12 cellular contexts compared by ENCODE assay signal in the genomic region with DNA sequence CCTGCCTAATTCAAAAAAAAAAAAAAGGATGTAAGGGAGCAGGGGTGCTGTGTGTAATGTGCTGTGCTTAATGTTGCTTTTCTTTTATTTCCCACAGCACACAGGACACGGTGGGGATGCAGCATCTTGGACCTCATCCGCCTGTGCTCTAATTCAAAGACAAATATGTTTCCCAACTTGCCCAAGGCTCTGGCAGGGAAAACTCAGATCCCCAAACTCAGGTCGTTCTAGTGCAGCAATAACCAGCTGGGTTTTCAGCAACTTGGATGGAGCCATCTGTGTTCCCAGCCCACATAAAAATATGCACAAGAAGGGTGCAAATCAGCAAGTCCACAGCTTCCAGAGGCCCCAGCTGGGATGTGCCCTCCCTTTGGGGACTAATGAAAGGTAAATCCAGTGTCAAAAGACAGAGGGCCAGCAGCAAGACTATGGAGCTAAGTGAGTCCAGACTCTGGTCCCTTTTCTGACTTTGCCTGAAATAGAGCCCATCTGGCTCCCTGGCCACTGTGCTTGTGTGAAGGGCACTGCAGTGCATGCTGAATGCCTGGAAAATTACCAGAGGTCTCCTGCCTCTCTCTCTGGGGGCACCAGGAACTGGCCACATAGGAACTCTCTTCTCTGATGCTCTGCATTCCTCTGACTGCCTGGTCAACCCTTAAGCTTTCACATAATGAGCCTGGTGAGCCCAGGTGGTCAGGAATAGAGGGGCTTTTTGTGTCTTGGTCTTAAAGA.
DNase-seq lines count a peak whose midpoint lies in the region; ATAC-seq and TF ChIP-seq lines count a peak whose summit lies in the region.
"Had no signal": no experiment of that assay in that cellular context is flagged by ENCODE, and none has a peak within 500 bp of the region (broad histone marks: within the 10 kb centered on the region; RNA-seq: fewer than 3 reads in every experiment).

No MANE protein-coding gene starts in this region.

- ATAC-seq in Right ventricle myocardium superior (ENCODE audit: poor library complexity) = peak; percentile 14
- ATAC-seq in HG02981 (IDR thresholded peaks at IDR 0.05; ENCODE audit: unreplicated experiment) = no peak
- ATAC-seq: left lobe of liver had no signal

- intact Hi-C loops in Right ventricle myocardium superior (cut with DNase I) (no loop called here), esophagus squamous epithelium (cut with DNase I) (no loop called here)

- 27 to 48% methylated on average over 3 of the region's 3 CpGs for WGBS in esophagus squamous epithelium, 2 donors

- no peak overlapping the region for H3K4me3 ChIP-seq in esophagus squamous epithelium

- peak overlapping the region in 2 of 4 donors; percentile 3 to 10 for H3K27ac ChIP-seq in esophagus squamous epithelium
- H3K27ac ChIP-seq: parathyroid adenoma had no signal

- H3K9me3 ChIP-seq in esophagus squamous epithelium = no peaks in the 10 kb centered on the region

- no peak for TF ChIP-seq CTCF in esophagus squamous epithelium (IDR thresholded peaks at IDR 0.05)

- peaks cover 0 to 39% (median 0%) of the 10 kb centered on the region in 4 donors for H3K27me3 ChIP-seq in esophagus squamous epithelium

- TF ChIP-seq POLR2A in esophagus squamous epithelium (IDR thresholded peaks at IDR 0.05) = no peak

- DNase-seq in ELR (ENCODE audit: low read depth) = peak; percentile 26
- DNase-seq in NCI-H524 (lab: John Stamatoyannopoulos, UW) = peak; percentile 56 to 83
- no peak for DNase-seq in Right ventricle myocardium superior
- peak; percentile 38 for DNase-seq in pons (ENCODE audit: low spot score)
- no peak for DNase-seq in esophagus squamous epithelium (lab: John Stamatoyannopoulos, UW)
- no peak for DNase-seq in activated CD4-positive, CD25-positive, alpha-beta regulatory T cell (lab: John Stamatoyannopoulos, UW)
- no peak for DNase-seq in OCI-M2 (lab: John Stamatoyannopoulos, UW; ENCODE audit: unreplicated experiment)
- DNase-seq: MM.1S, SIG-M5 had no signal

- peaks cover 4 to 35% (median 11%) of the 10 kb centered on the region in 3 donors for H3K4me1 ChIP-seq in esophagus squamous epithelium
- H3K4me1 ChIP-seq: parathyroid adenoma had no signal

- H3K36me3 ChIP-seq in esophagus squamous epithelium = no peaks in the 10 kb centered on the region

Comparison
In these comparisons a context has a peak if more than half of its experiments do, and no peak if none do; other contexts are left out.
1. DNase-seq: peak in ELR (single experiment), NCI-H524 (2 of 2) and pons (single experiment); none in Right ventricle myocardium superior (single experiment), esophagus squamous epithelium (single experiment), activated CD4-positive, CD25-positive, alpha-beta regulatory T cell (0 of 4) and OCI-M2 (single experiment).